ENCODE assay signal across 6 cellular contexts in the genomic region with DNA sequence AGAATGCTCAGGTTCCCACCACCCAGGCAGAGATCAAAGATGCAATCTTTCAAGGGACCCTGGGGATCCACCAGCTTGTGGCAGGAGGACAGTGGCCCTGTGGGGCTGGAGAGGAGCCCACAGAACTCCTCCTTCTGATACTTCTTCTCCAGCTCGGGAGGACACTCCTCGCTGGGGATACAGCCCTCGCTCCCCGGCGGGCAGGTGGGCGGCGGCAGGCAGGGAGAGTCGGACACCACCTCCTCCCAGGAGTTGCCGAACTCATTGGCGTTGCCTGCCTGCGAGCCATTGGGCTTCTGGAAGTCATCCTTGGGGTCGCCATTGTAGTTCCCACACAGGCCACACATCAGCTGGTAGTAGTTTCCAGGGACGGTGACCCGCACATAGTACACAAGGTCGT. TPM values are rescaled to one million over a fixed set of nuclear protein-coding genes. Genes with fewer than 3 reads are reported as not detected.
DNase-seq lines count a peak whose midpoint lies in the region; ATAC-seq, FAIRE-seq and TF ChIP-seq lines count a peak whose summit lies in the region.
"Not testable (repeated sequence)": the region's sequence is repeated elsewhere in the genome, so short reads cannot be mapped to it uniquely, and the experiment has no call there.
"Had no signal": no experiment of that assay in that cellular context is flagged by ENCODE, and none has a peak within 500 bp of the region (broad histone marks: within the 10 kb centered on the region; RNA-seq: fewer than 3 reads in every experiment).

No MANE protein-coding gene starts in this region.

- in situ Hi-C loops in K562 (cut with MboI); HepG2 (cut with HindIII; ENCODE audit: extremely low pct_ligation_motif_present, low pct_unique_long_range_greater_than_20kb): not testable (repeated sequence)

- POLR2A ChIA-PET in K562 (lab: Yijun Ruan, JAX); HepG2 (lab: Yijun Ruan, JAX): not testable (repeated sequence)

- BruUV-seq in K562 (replicated peaks; lab: Mats Ljungman, UMichigan); HepG2 (replicated peaks; lab: Mats Ljungman, UMichigan): not testable (repeated sequence)

- not testable (repeated sequence) for H3K9me1 ChIP-seq in K562 (ENCODE audit: control insufficient read depth, insufficient read depth, low read length)

- H2AFZ ChIP-seq in K562 (ENCODE audit: low read depth, low read length); HepG2 (ENCODE audit: low read length): not testable (repeated sequence)

- H3K9me3 ChIP-seq in K562 (replicated peaks; ENCODE audit: control insufficient read depth, insufficient read depth, low read depth, low read length); HepG2 (ENCODE audit: low read length); spleen: not testable (repeated sequence)

- H3K36me3 Mint-ChIP-seq in mesothelial cell of epicardium: not testable (repeated sequence)

- intact Hi-C loops in K562 (cut with micrococcal nuclease); HepG2 (cut with micrococcal nuclease; ENCODE audit: unreplicated experiment); spleen (cut with DNase I; ENCODE audit: low total_unique reads): not testable (repeated sequence)

- not testable (repeated sequence) for TF ChIP-seq RAD21 in K562 (CRISPR knock-in tag; conservative IDR thresholded peaks at IDR 0.05 in 1 of 2, IDR thresholded peaks at IDR 0.05 in 1 of 2); HepG2 (CRISPR knock-in tag; IDR thresholded peaks at IDR 0.05)

- CTCF ChIA-PET in K562 (lab: Yijun Ruan, JAX; ENCODE audit: low intra/inter-chr PET ratio); HepG2 (lab: Yijun Ruan, JAX; ENCODE audit: low intra/inter-chr PET ratio, low total read pairs): not testable (repeated sequence)

- not testable (repeated sequence) for H4K20me1 ChIP-seq in K562 (replicated peaks; ENCODE audit: control insufficient read depth, insufficient read depth, low read length); HepG2 (ENCODE audit: insufficient read depth, low read length)

- TF ChIP-seq CTCF in K562 (IDR thresholded peaks at IDR 0.05 in 2 of 3, conservative IDR thresholded peaks at IDR 0.05 in 1 of 3; ENCODE audit: insufficient read depth in 2 of 3, low read depth in 1 of 3, low read length in 3 of 3); HepG2 (CRISPR knock-in tag; IDR thresholded peaks at IDR 0.05); mesothelial cell of epicardium (IDR thresholded peaks at IDR 0.05; ENCODE audit: unreplicated experiment); spleen (IDR thresholded peaks at IDR 0.05 in 8 of 11, conservative IDR thresholded peaks at IDR 0.05 in 3 of 11): not testable (repeated sequence)

- H3K4me1 Mint-ChIP-seq in mesothelial cell of epicardium: not testable (repeated sequence)

- peak; percentile 38 for DNase-seq in activated CD8-positive, alpha-beta memory T cell treated with anti-CD3 and anti-CD28 coated beads for 24 hours
- DNase-seq in K562 (ENCODE audit: extremely low read depth in 1 of 4, low spot score in 3 of 4); HepG2 (ENCODE audit: low spot score); mesothelial cell of epicardium (ENCODE audit: low spot score in 2 of 2, unreplicated experiment in 2 of 2): not testable (repeated sequence)
- peak; percentile 48 for DNase-seq in spleen

- not testable (repeated sequence) for H3K27ac ChIP-seq in K562 (ENCODE audit: extremely low read depth, low read depth, low read length); spleen
- peak overlapping the region; percentile 64 for H3K27ac ChIP-seq in HepG2 (ENCODE audit: extremely low read length, insufficient read depth, low read length)

- H3K27me3 Mint-ChIP-seq in mesothelial cell of epicardium (ENCODE audit: low read depth): not testable (repeated sequence)

- H3K4me2 ChIP-seq in K562 (ENCODE audit: insufficient read depth, low read length); HepG2 (ENCODE audit: low read depth, low read length): not testable (repeated sequence)

- 0 out of 3 replicates have a peak, but pooled peaks have one; percentile 12 for ATAC-seq in K562
- ATAC-seq in HepG2: not testable (repeated sequence)

- H3K4me1 ChIP-seq in K562 (replicated peaks in 1 of 2; ENCODE audit: control insufficient read depth in 2 of 2, insufficient read depth in 2 of 2, low read length in 2 of 2); spleen: not testable (repeated sequence)
- peaks cover 28% of the 10 kb centered on the region for H3K4me1 ChIP-seq in HepG2 (ENCODE audit: insufficient read depth, low read length)

- not testable (repeated sequence) for TF ChIP-seq EP300 in K562 (IDR thresholded peaks at IDR 0.05; ENCODE audit: low read length); HepG2 (IDR thresholded peaks at IDR 0.05; ENCODE audit: low read depth in 2 of 2, low read length in 2 of 2); HepG2 (CRISPR knock-in tag; IDR thresholded peaks at IDR 0.05; ENCODE audit: borderline replicate concordance)

- H3K27me3 ChIP-seq in K562 (ENCODE audit: control insufficient read depth in 2 of 2, insufficient read depth in 2 of 2, low read length in 2 of 2): peaks cover 6 to 13% of the 10 kb centered on the region in 2 experiments; a peak in 4 of 5 replicates
- H3K27me3 ChIP-seq in HepG2 (ENCODE audit: control insufficient read depth in 1 of 2, insufficient read depth in 2 of 2, low read length in 2 of 2); spleen (replicated peaks in 1 of 7): not testable (repeated sequence)

- H3K79me2 ChIP-seq in K562 (ENCODE audit: control insufficient read depth, insufficient read depth, low read length); HepG2 (ENCODE audit: insufficient read depth, low read length): not testable (repeated sequence)

- not testable (repeated sequence) for H3K4me3 ChIP-seq in K562; HepG2 (replicated peaks in 1 of 3; ENCODE audit: insufficient read depth in 1 of 3, low read depth in 2 of 3, low read length in 3 of 3); spleen

- not testable (repeated sequence) for H3K36me3 ChIP-seq in K562 (ENCODE audit: control insufficient read depth, insufficient read depth, low read length); HepG2 (replicated peaks in 1 of 2; ENCODE audit: control insufficient read depth in 1 of 2, insufficient read depth in 2 of 2, low read length in 2 of 2); spleen

- not testable (repeated sequence) for TF ChIP-seq POLR2A in K562 (conservative IDR thresholded peaks at IDR 0.05); HepG2 (IDR thresholded peaks at IDR 0.05; ENCODE audit: insufficient read depth in 1 of 2, low read depth in 2 of 2, low read length in 2 of 2); spleen (IDR thresholded peaks at IDR 0.05)

- H3K9ac ChIP-seq in K562 (ENCODE audit: insufficient read depth in 1 of 2, low read depth in 2 of 2, low read length in 2 of 2); HepG2 (ENCODE audit: insufficient read depth, low read depth, low read length): not testable (repeated sequence)

- WGBS in K562 (ENCODE audit: insufficient coverage, low coverage, missing lambda C conversion rate): 14% methylated on average over 8 of the region's 15 CpGs
- 94% methylated on average over 11 of the region's 15 CpGs for WGBS in HepG2 (ENCODE audit: low lambda C conversion rate)
- WGBS in spleen, 5 donors: 93 to 100% (median 95%) methylated on average over 2 to 13 of the region's 15 CpGs; no CpG with 5 or more reads in 1 of the 5 donors

- not testable (repeated sequence) for H3K9me3 Mint-ChIP-seq in mesothelial cell of epicardium

- H3K27ac Mint-ChIP-seq in mesothelial cell of epicardium: peak overlapping the region; percentile 34

- H3K4me3 Mint-ChIP-seq in mesothelial cell of epicardium: not testable (repeated sequence)

- FAIRE-seq in K562 (lab: Jason Lieb, UNC); HepG2 (lab: Jason Lieb, UNC): not testable (repeated sequence)

RNA-seq across cellular contexts. Expression of gene FCGBP, which starts 32.1 kb away (rescaled TPM):
- 0.79 and 0.83 TPM in 2 replicates for total RNA-seq in K562 (2011; cell fraction: chromatin; rRNA removed; ENCODE audit: low replicate concordance)
- 0.39 and 0.83 TPM in 2 replicates for total RNA-seq in K562 (2011; cell fraction: nucleolus; rRNA removed)
- 0.15 and 0.22 TPM in 2 replicates for total RNA-seq in K562 (2011; cell fraction: nucleoplasm; rRNA removed)
- total RNA-seq in K562 (2014; rRNA removed) (0.04 and 0.05 TPM in 2 replicates), K562 (2014; rRNA removed; fragmentation: Illumina TruSeq; extraction: Trizol) (not detected in 2 replicates), K562 (2015; rRNA removed; fragmentation: Illumina TruSeq; extraction: Trizol) (0.19 and 0.25 TPM in 2 replicates), K562 (2021) (1.5 and 1.9 TPM in 2 replicates), HepG2 (2016; rRNA removed; fragmentation: Illumina TruSeq; extraction: Trizol) (7.0 and 7.2 TPM in 2 replicates), mesothelial cell of epicardium (1.7 to 2.5 TPM (median 2.3 TPM) in 3 replicates), spleen (10 to 100 TPM in 3 of 7 donors, 1 to 10 TPM in 4; 4.3 to 18.9 (median 9.0) TPM)
- polyA plus RNA-seq in K562 (2011; rRNA removed) (0.04 and 0.13 TPM in 2 replicates), K562 (2014; fragmentation: Illumina TruSeq; extraction: Trizol) (0.01 TPM in 2 replicates), K562 (2014; fragmentation: Nextera tagmentation; extraction: Ambion mirVana) (not detected), K562 (2014; rRNA removed) (0.03 TPM in 1 of 2 replicates, not detected in the other), HepG2 (2011; rRNA removed) (1.3 and 2.4 TPM in 2 replicates), spleen (1 to 10 TPM in 2 of 3 donors, under 1 TPM in 1; 0.91 to 1.8 (median 1.2) TPM)
- 0.15 and 0.27 TPM in 2 replicates for polyA plus RNA-seq in K562 (2011; cell fraction: cytosol; rRNA removed)
- 0.17 and 0.73 TPM in 2 replicates for polyA plus RNA-seq in K562 (2011; cell fraction: nucleus; rRNA removed)
- 0.12 and 0.18 TPM in 2 replicates for polyA plus RNA-seq in K562 (2012)
- 0.18 TPM in 1 of 2 replicates, not detected in the other for polyA minus RNA-seq in K562 (2011; rRNA and poly(A)+ RNA removed)
- polyA minus RNA-seq in K562 (2011; cell fraction: cytosol; rRNA and poly(A)+ RNA removed): 0.10 TPM in 1 of 2 replicates, not detected in the other
- polyA minus RNA-seq in K562 (2011; cell fraction: nucleus; rRNA and poly(A)+ RNA removed): 0.33 and 0.67 TPM in 2 replicates
- 1.8 and 1.9 TPM in 2 replicates for total RNA-seq in HepG2 (2016; cell fraction: cytosol; rRNA removed; fragmentation: Illumina TruSeq; extraction: Trizol; ENCODE audit: low read depth)
- total RNA-seq in HepG2 (2016; cell fraction: insoluble cytoplasmic fraction; rRNA removed; fragmentation: Illumina TruSeq; extraction: Trizol): 4.6 and 6.9 TPM in 2 replicates
- total RNA-seq in HepG2 (2016; cell fraction: membrane; rRNA removed; fragmentation: Illumina TruSeq; extraction: Trizol): 2.4 and 3.0 TPM in 2 replicates
- 8.3 and 8.8 TPM in 2 replicates for total RNA-seq in HepG2 (2016; cell fraction: nucleus; rRNA removed; fragmentation: Illumina TruSeq; extraction: Trizol)
- 1.5 and 2.4 TPM in 2 replicates for polyA plus RNA-seq in HepG2 (2011; cell fraction: cytosol; rRNA removed)
- 5.0 and 8.4 TPM in 2 replicates for polyA plus RNA-seq in HepG2 (2011; cell fraction: nucleus; rRNA removed)
- 3.0 and 7.8 TPM in 2 replicates for polyA plus RNA-seq in HepG2 (2012)
- 0.46 and 0.49 TPM in 2 replicates for polyA plus RNA-seq in HepG2 (2016; cell fraction: cytosol; fragmentation: Illumina TruSeq; extraction: Trizol; ENCODE audit: low read depth)
- 4.1 and 5.1 TPM in 2 replicates for polyA plus RNA-seq in HepG2 (2016; cell fraction: insoluble cytoplasmic fraction; fragmentation: Illumina TruSeq; extraction: Trizol; ENCODE audit: low read depth)
- 0.69 and 0.85 TPM in 2 replicates for polyA plus RNA-seq in HepG2 (2016; cell fraction: membrane; fragmentation: Illumina TruSeq; extraction: Trizol; ENCODE audit: low read depth)
- 7.5 and 8.1 TPM in 2 replicates for polyA plus RNA-seq in HepG2 (2016; cell fraction: nucleus; fragmentation: Illumina TruSeq; extraction: Trizol; ENCODE audit: insufficient read depth, low read depth)
- polyA minus RNA-seq in HepG2 (2011; rRNA and poly(A)+ RNA removed; ENCODE audit: low replicate concordance): 0.49 and 29.4 TPM in 2 replicates
- 4.5 and 5.8 TPM in 2 replicates for polyA minus RNA-seq in HepG2 (2011; cell fraction: cytosol; rRNA and poly(A)+ RNA removed)
- 8.8 and 9.8 TPM in 2 replicates for polyA minus RNA-seq in HepG2 (2011; cell fraction: nucleus; rRNA and poly(A)+ RNA removed)
- total RNA-seq: A172 had no signal

RNA-seq across cellular contexts. Expression of gene FBL, which starts 56.1 kb away (rescaled TPM):
- total RNA-seq in K562 (2011; cell fraction: chromatin; rRNA removed; ENCODE audit: low replicate concordance): 90.3 and 153 TPM in 2 replicates
- total RNA-seq in K562 (2011; cell fraction: nucleolus; rRNA removed): 155 and 156 TPM in 2 replicates
- total RNA-seq in K562 (2011; cell fraction: nucleoplasm; rRNA removed): 201 and 290 TPM in 2 replicates
- total RNA-seq in K562 (2014; rRNA removed): 448 and 524 TPM in 2 replicates
- 676 and 696 TPM in 2 replicates for total RNA-seq in K562 (2014; rRNA removed; fragmentation: Illumina TruSeq; extraction: Trizol)
- 565 and 575 TPM in 2 replicates for total RNA-seq in K562 (2015; rRNA removed; fragmentation: Illumina TruSeq; extraction: Trizol)
- 761 and 811 TPM in 2 replicates for total RNA-seq in K562 (2021)
- polyA plus RNA-seq in K562 (2011; rRNA removed): 843 and 1,244 TPM in 2 replicates
- polyA plus RNA-seq in K562 (2011; cell fraction: cytosol; rRNA removed): 1,200 and 1,290 TPM in 2 replicates
- 284 and 323 TPM in 2 replicates for polyA plus RNA-seq in K562 (2011; cell fraction: nucleus; rRNA removed)
- 476 and 792 TPM in 2 replicates for polyA plus RNA-seq in K562 (2012)
- polyA plus RNA-seq in K562 (2014; fragmentation: Illumina TruSeq; extraction: Trizol): 1,561 and 1,696 TPM in 2 replicates
- polyA plus RNA-seq in K562 (2014; fragmentation: Nextera tagmentation; extraction: Ambion mirVana): 100 to 1,000 TPM; 201 to 235 TPM
- polyA plus RNA-seq in K562 (2014; rRNA removed): 672 and 721 TPM in 2 replicates
- polyA minus RNA-seq in K562 (2011; rRNA and poly(A)+ RNA removed): 930 and 947 TPM in 2 replicates
- 316 and 353 TPM in 2 replicates for polyA minus RNA-seq in K562 (2011; cell fraction: cytosol; rRNA and poly(A)+ RNA removed)
- 33.4 and 57.8 TPM in 2 replicates for polyA minus RNA-seq in K562 (2011; cell fraction: nucleus; rRNA and poly(A)+ RNA removed)
- total RNA-seq in HepG2 (2016; rRNA removed; fragmentation: Illumina TruSeq; extraction: Trizol): 153 and 235 TPM in 2 replicates
- 97.6 and 118 TPM in 2 replicates for total RNA-seq in HepG2 (2016; cell fraction: cytosol; rRNA removed; fragmentation: Illumina TruSeq; extraction: Trizol; ENCODE audit: low read depth)
- 156 and 237 TPM in 2 replicates for total RNA-seq in HepG2 (2016; cell fraction: insoluble cytoplasmic fraction; rRNA removed; fragmentation: Illumina TruSeq; extraction: Trizol)
- total RNA-seq in HepG2 (2016; cell fraction: membrane; rRNA removed; fragmentation: Illumina TruSeq; extraction: Trizol): 195 and 220 TPM in 2 replicates
- 85.6 and 92.5 TPM in 2 replicates for total RNA-seq in HepG2 (2016; cell fraction: nucleus; rRNA removed; fragmentation: Illumina TruSeq; extraction: Trizol)
- polyA plus RNA-seq in HepG2 (2011; rRNA removed): 408 and 468 TPM in 2 replicates
- polyA plus RNA-seq in HepG2 (2011; cell fraction: cytosol; rRNA removed): 399 and 528 TPM in 2 replicates
- 142 and 169 TPM in 2 replicates for polyA plus RNA-seq in HepG2 (2011; cell fraction: nucleus; rRNA removed)
- 311 and 349 TPM in 2 replicates for polyA plus RNA-seq in HepG2 (2012)
- polyA plus RNA-seq in HepG2 (2016; cell fraction: cytosol; fragmentation: Illumina TruSeq; extraction: Trizol; ENCODE audit: low read depth): 376 and 452 TPM in 2 replicates
- polyA plus RNA-seq in HepG2 (2016; cell fraction: insoluble cytoplasmic fraction; fragmentation: Illumina TruSeq; extraction: Trizol; ENCODE audit: low read depth): 420 and 553 TPM in 2 replicates
- 376 and 422 TPM in 2 replicates for polyA plus RNA-seq in HepG2 (2016; cell fraction: membrane; fragmentation: Illumina TruSeq; extraction: Trizol; ENCODE audit: low read depth)
- polyA plus RNA-seq in HepG2 (2016; cell fraction: nucleus; fragmentation: Illumina TruSeq; extraction: Trizol; ENCODE audit: insufficient read depth, low read depth): 243 and 256 TPM in 2 replicates
- 543 and 868 TPM in 2 replicates for polyA minus RNA-seq in HepG2 (2011; rRNA and poly(A)+ RNA removed; ENCODE audit: low replicate concordance)
- 96.2 and 102 TPM in 2 replicates for polyA minus RNA-seq in HepG2 (2011; cell fraction: cytosol; rRNA and poly(A)+ RNA removed)
- polyA minus RNA-seq in HepG2 (2011; cell fraction: nucleus; rRNA and poly(A)+ RNA removed): 21.2 and 34.9 TPM in 2 replicates
- total RNA-seq in mesothelial cell of epicardium: 273 to 278 TPM (median 274 TPM) in 3 replicates
- total RNA-seq in spleen: 100 to 1,000 TPM; 126 to 212 (median 174) TPM
- 100 to 1,000 TPM; 298 to 403 (median 348) TPM for polyA plus RNA-seq in spleen
